11 cellular contexts compared by ENCODE assay signal in the genomic region with DNA sequence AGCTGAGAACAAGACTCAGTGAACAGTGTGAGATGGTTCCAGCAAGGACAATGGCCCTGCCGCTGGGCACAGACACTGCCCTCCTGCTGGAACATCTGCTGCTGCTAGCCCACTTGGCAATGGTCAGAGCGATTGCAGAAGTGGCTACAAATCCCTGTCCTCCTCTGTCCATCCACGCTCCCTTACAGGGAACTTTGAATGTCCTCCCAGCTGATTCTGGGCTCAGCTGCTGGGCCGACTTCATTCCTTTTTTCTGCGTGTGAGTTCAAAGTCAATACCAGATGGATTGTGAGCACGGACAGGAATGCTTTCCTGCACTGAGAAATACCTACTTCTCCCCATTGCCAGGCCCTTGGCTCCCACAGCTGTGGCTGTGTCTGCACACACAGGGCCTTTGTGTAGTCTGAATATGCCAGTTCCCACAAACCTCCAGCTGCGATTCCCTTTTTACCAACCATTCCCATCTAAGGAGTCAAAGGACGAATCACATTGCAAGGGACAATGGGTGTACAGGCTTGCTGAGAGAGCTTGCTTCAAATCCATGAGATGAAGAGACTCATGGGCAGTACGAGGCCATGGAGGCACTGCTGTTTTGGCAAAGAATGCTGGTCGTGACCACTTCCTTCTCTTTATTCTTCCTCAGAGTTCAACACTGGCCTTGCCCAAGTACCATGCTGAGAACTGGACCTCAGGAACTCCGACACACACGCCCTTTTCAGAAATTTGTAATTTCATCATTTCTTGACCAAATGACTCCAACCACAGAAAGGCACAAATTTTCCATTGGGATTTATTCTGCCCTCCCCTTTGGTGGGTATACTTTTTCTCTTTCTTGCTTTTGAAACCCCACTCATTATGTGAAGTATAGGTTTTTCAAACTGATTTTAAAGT. TPM values are rescaled to one million over a fixed set of nuclear protein-coding genes. Genes with fewer than 3 reads are reported as not detected.
DNase-seq lines count a peak whose midpoint lies in the region; ATAC-seq, FAIRE-seq and TF ChIP-seq lines count a peak whose summit lies in the region.
"Had no signal": no experiment of that assay in that cellular context is flagged by ENCODE, and none has a peak within 500 bp of the region (broad histone marks: within the 10 kb centered on the region; RNA-seq: fewer than 3 reads in every experiment).

No MANE protein-coding gene starts in this region.

- H3K4me3 ChIP-seq in H1 (ENCODE audit: extremely low read depth in 1 of 4, insufficient read depth in 2 of 4, low read depth in 3 of 4, low read length in 4 of 4) (no peak overlapping the region), muscle layer of colon (ENCODE audit: low read depth in 1 of 2, low read length in 2 of 2) (no peak overlapping the region), testis (no peak overlapping the region)
- H3K4me3 ChIP-seq: lung had no signal

- no peak for TF ChIP-seq POLR2A in H1 (IDR thresholded peaks at IDR 0.05; ENCODE audit: control extremely low read depth in 1 of 2, low read depth in 2 of 2, low read length in 2 of 2)
- TF ChIP-seq POLR2A in testis (IDR thresholded peaks at IDR 0.05), result no peak

- H3K14ac ChIP-seq in H1 (ENCODE audit: insufficient read length), result no peak overlapping the region

- H3K27ac Mint-ChIP-seq in stimulated activated memory B cell treated with anti-CD40 and anti-IgM and Interleukin-4, amounts not matched to agents 10 μg/mL and 1 μg/mL and 100 μg/mL, for 72 hours, result no peak overlapping the region

- H3K9me3 Mint-ChIP-seq in stimulated activated memory B cell treated with anti-CD40 and anti-IgM and Interleukin-4, amounts not matched to agents 10 μg/mL and 1 μg/mL and 100 μg/mL, for 72 hours, result no peaks in the 10 kb centered on the region

- no peaks in the 10 kb centered on the region for H3K27me3 ChIP-seq in H1 (replicated peaks in 1 of 4; ENCODE audit: control insufficient read depth in 3 of 4, extremely low read depth in 1 of 4, insufficient read depth in 3 of 4, low read length in 3 of 4)
- H3K27me3 ChIP-seq in muscle layer of colon (ENCODE audit: control insufficient read depth in 1 of 2, insufficient read depth in 2 of 2, low read length in 2 of 2), result no peaks in the 10 kb centered on the region
- H3K27me3 ChIP-seq in testis, result no peaks in the 10 kb centered on the region

- no peak for TF ChIP-seq RAD21 in H1 (IDR thresholded peaks at IDR 0.05 in 1 of 2, conservative IDR thresholded peaks at IDR 0.05 in 1 of 2; ENCODE audit: low read depth in 2 of 2, low read length in 2 of 2)

- 90% methylated on average over 12 of the region's 12 CpGs; no CpG with 5 or more reads in 1 of the 2 experiments for WGBS in H1 (ENCODE audit: extremely low coverage in 1 of 2, insufficient coverage in 1 of 2, insufficient read length in 1 of 2, insufficient replicate concordance in 2 of 2, low coverage in 1 of 2, low lambda C conversion rate in 2 of 2, missing lambda C conversion rate in 1 of 2), 2 experiments
- WGBS in testis, 2 donors, result 74 to 80% methylated on average over 12 of the region's 12 CpGs

- no peaks in the 10 kb centered on the region for H3K23me2 ChIP-seq in H1 (ENCODE audit: low read depth, low read length)

- H3K4me1 Mint-ChIP-seq in stimulated activated memory B cell treated with anti-CD40 and anti-IgM and Interleukin-4, amounts not matched to agents 10 μg/mL and 1 μg/mL and 100 μg/mL, for 72 hours, result no peaks in the 10 kb centered on the region

- POLR2A ChIA-PET in H1 (lab: Charles Lee; ENCODE audit: partially characterized antibody), result interaction anchor here (0.5 to 1.9 kb wide), 4 partner anchors 13 to 88 kb away, joined by 3 to 5 read pairs (median 4); no protein-coding TSS in a partner anchor

- H4K8ac ChIP-seq in H1 (ENCODE audit: extremely low read depth, insufficient read depth, low read length), result no peak overlapping the region

- H3K4me1 ChIP-seq in H1 (replicated peaks in 1 of 4; ENCODE audit: control insufficient read depth in 3 of 4, insufficient read depth in 4 of 4, low read length in 3 of 4), result peaks cover 0 to 3% (median 0%) of the 10 kb centered on the region in 4 experiments; a peak in 1 of 7 replicates
- H3K4me1 ChIP-seq in muscle layer of colon (ENCODE audit: insufficient read depth, low read length), result peaks cover 22% of the 10 kb centered on the region
- H3K4me1 ChIP-seq in testis, result peaks cover 18% of the 10 kb centered on the region

- H3K27me3 Mint-ChIP-seq in stimulated activated memory B cell treated with anti-CD40 and anti-IgM and Interleukin-4, amounts not matched to agents 10 μg/mL and 1 μg/mL and 100 μg/mL, for 72 hours, result peaks cover 17% of the 10 kb centered on the region

- H3K23ac ChIP-seq in H1 (ENCODE audit: insufficient read length), result no peak overlapping the region

- H3K79me2 ChIP-seq in H1 (ENCODE audit: control insufficient read depth in 1 of 2, insufficient read depth in 2 of 2, low read length in 2 of 2), result no peaks in the 10 kb centered on the region

- H3K18ac ChIP-seq in H1 (ENCODE audit: extremely low read depth, low read length), result no peak overlapping the region

- no peak overlapping the region for H4K5ac ChIP-seq in H1 (ENCODE audit: insufficient read length, low read depth, low read length)

- no peak overlapping the region for H2BK5ac ChIP-seq in H1 (ENCODE audit: low read depth, low read length)

- TF ChIP-seq EP300 in H1 (IDR thresholded peaks at IDR 0.05; ENCODE audit: borderline replicate concordance in 1 of 2, low read depth in 2 of 2, low read length in 2 of 2), result no peak

- no peak overlapping the region for H3K4me3 Mint-ChIP-seq in stimulated activated memory B cell treated with anti-CD40 and anti-IgM and Interleukin-4, amounts not matched to agents 10 μg/mL and 1 μg/mL and 100 μg/mL, for 72 hours

- H2BK20ac ChIP-seq in H1 (ENCODE audit: low read length), result no peak overlapping the region

- H3K9ac ChIP-seq in H1 (replicated peaks in 1 of 4; ENCODE audit: extremely low read depth in 1 of 4, low read depth in 3 of 4, low read length in 3 of 4) (no peak overlapping the region), muscle layer of colon (ENCODE audit: low read length) (peak overlapping the region; percentile 9)

- H3K36me3 ChIP-seq in H1 (ENCODE audit: control insufficient read depth in 2 of 4, insufficient read depth in 4 of 4, low read length in 3 of 4), result no peaks in the 10 kb centered on the region; a peak in 1 of 8 replicates
- no peaks in the 10 kb centered on the region for H3K36me3 ChIP-seq in muscle layer of colon (ENCODE audit: insufficient read depth, low read length)
- no peaks in the 10 kb centered on the region for H3K36me3 ChIP-seq in testis (ENCODE audit: low read depth, missing control alignments)

- H3K79me1 ChIP-seq in H1 (ENCODE audit: low read depth, low read length), result no peaks in the 10 kb centered on the region

- no peaks in the 10 kb centered on the region for H3K36me3 Mint-ChIP-seq in stimulated activated memory B cell treated with anti-CD40 and anti-IgM and Interleukin-4, amounts not matched to agents 10 μg/mL and 1 μg/mL and 100 μg/mL, for 72 hours

- H4K91ac ChIP-seq in H1 (replicated peaks; ENCODE audit: insufficient read length, low read length), result no peak overlapping the region

- H3K4ac ChIP-seq in H1 (replicated peaks; ENCODE audit: insufficient read length, low read depth, low read length), result no peak overlapping the region

- no peak overlapping the region; the same call in 1 of the 2 replicates for H2BK12ac ChIP-seq in H1 (ENCODE audit: low read depth, low read length)

- FAIRE-seq in H1 (lab: Jason Lieb, UNC), result no peak

- no peak overlapping the region for H2AK5ac ChIP-seq in H1 (ENCODE audit: low read depth, low read length)

- no peak for TF ChIP-seq CTCF in H1 (IDR thresholded peaks at IDR 0.05; ENCODE audit: control extremely low read depth in 1 of 3, insufficient read depth in 1 of 3, low read depth in 1 of 3, low read length in 3 of 3)
- TF ChIP-seq CTCF in testis (IDR thresholded peaks at IDR 0.05), result no peak

- H4K20me1 ChIP-seq in H1 (replicated peaks in 1 of 2; ENCODE audit: control insufficient read depth in 1 of 2, insufficient read depth in 2 of 2, low read length in 2 of 2), result no peaks in the 10 kb centered on the region

- peak; percentile 53 for DNase-seq in NCI-H226
- DNase-seq in H1 (ENCODE audit: low read depth in 1 of 2, low spot score in 2 of 2), result no peak
- no peak for DNase-seq in testis
- no peak for DNase-seq in GM19240 (ENCODE audit: insufficient read length, low spot score)
- no peak for DNase-seq in NCI-H748 (lab: John Stamatoyannopoulos, UW; ENCODE audit: unreplicated experiment)
- DNase-seq: NCI-H1092 treated with DMSO at 0.1 percent for 48 hours, SHP77 had no signal

- no peak overlapping the region for H2BK15ac ChIP-seq in H1 (ENCODE audit: low read length)

- H3K27ac ChIP-seq in H1 (ENCODE audit: low read depth, low read length), result no peak overlapping the region
- H3K27ac ChIP-seq in muscle layer of colon (ENCODE audit: low read depth, low read length), result peak overlapping the region; percentile 81
- H3K27ac ChIP-seq in testis, result peak overlapping the region; percentile 10 to 83

- no peak overlapping the region for H3K56ac ChIP-seq in H1 (replicated peaks; ENCODE audit: insufficient read length, low read depth, low read length)

- H2BK120ac ChIP-seq in H1 (replicated peaks; ENCODE audit: low read depth, low read length), result no peak overlapping the region

- no peak for ATAC-seq in HG03457 (IDR thresholded peaks at IDR 0.05; ENCODE audit: unreplicated experiment)
- ATAC-seq in stimulated activated memory B cell treated with anti-CD40 and anti-IgM and Interleukin-4, amounts not matched to agents 10 μg/mL and 1 μg/mL and 100 μg/mL, for 72 hours, result no peak

- no peak overlapping the region for H3K4me2 ChIP-seq in H1 (ENCODE audit: insufficient read depth in 1 of 2, low read depth in 2 of 2, low read length in 2 of 2)

- H3K9me3 ChIP-seq in H1 (ENCODE audit: insufficient read depth in 2 of 2, low read depth in 1 of 2, low read length in 1 of 2) (no peaks in the 10 kb centered on the region), muscle layer of colon (ENCODE audit: low read length) (no peaks in the 10 kb centered on the region), testis (no peaks in the 10 kb centered on the region)

- 0 out of 2 replicates have a peak overlapping the region, but pooled peaks have one; percentile 77 for H2AFZ ChIP-seq in H1 (ENCODE audit: low read length)

- intact Hi-C loops in testis (cut with DNase I; ENCODE audit: low total_unique reads), result loop anchor here (10.0 kb wide), 1 partner anchor 54 kb away; no protein-coding TSS in a partner anchor

- CTCF ChIA-PET in H1 (lab: Charles Lee; ENCODE audit: partially characterized antibody), result interaction anchor here (0.8 to 3.5 kb wide), 27 partner anchors 9 to 479 kb away, joined by 3 to 28 read pairs (median 4); no protein-coding TSS in a partner anchor

RNA-seq across cellular contexts. Expression of gene BPGM, which starts 44.2 kb away (rescaled TPM):
- 15.3 and 17.4 TPM in 2 replicates for total RNA-seq in H1 (2021; fragmentation: NEBNext Ultra II Directional; extraction: Animal tissue kit (Norgen Biotek cat#: 25700))
- 5.6 and 9.7 TPM in 2 replicates for polyA plus RNA-seq in H1 (2011; rRNA removed)
- polyA plus RNA-seq in H1 (2011; cell fraction: cytosol; rRNA removed), result 16.0 TPM
- polyA plus RNA-seq in H1 (2011; cell fraction: nucleus; rRNA removed), result 3.0 TPM
- polyA plus RNA-seq in H1 (2012, experiment 1 of 2), result 10.6 to 15.1 TPM (median 12.4 TPM) in 4 replicates
- 3.0 TPM for polyA plus RNA-seq in H1 (2012, experiment 2 of 2)
- polyA plus RNA-seq in H1 (2013, experiment 1 of 2), result 12.6 TPM
- polyA plus RNA-seq in H1 (2013, experiment 2 of 2), result 12.1 TPM
- 7.5 and 8.9 TPM in 2 replicates for polyA minus RNA-seq in H1 (2011; rRNA and poly(A)+ RNA removed)
- 3.4 TPM for polyA minus RNA-seq in H1 (2011; cell fraction: cytosol; rRNA and poly(A)+ RNA removed)
- 5.4 TPM for polyA minus RNA-seq in H1 (2011; cell fraction: nucleus; rRNA and poly(A)+ RNA removed)
- total RNA-seq in testis, result 10 to 100 TPM; 14.5 to 15.8 TPM
- polyA plus RNA-seq in testis (ENCODE audit: insufficient read depth, low read depth, low replicate concordance), result 32.9 TPM
